1 cellular context compared by ENCODE assay signal in genomic region chr19:28614634-28615545, GRCh38.
A peak's percentile ranks its signal among the peaks of the same experiment; 100 is the strongest.
TF ChIP-seq lines count a peak whose summit lies in the region.

No MANE protein-coding gene starts in this region.

TF ChIP-seq in K562, 482 proteins besides CTCF, POLR2A, EP300 and RAD21 (continued from another document and continues in another):
- TF ChIP-seq, protein P1, sequence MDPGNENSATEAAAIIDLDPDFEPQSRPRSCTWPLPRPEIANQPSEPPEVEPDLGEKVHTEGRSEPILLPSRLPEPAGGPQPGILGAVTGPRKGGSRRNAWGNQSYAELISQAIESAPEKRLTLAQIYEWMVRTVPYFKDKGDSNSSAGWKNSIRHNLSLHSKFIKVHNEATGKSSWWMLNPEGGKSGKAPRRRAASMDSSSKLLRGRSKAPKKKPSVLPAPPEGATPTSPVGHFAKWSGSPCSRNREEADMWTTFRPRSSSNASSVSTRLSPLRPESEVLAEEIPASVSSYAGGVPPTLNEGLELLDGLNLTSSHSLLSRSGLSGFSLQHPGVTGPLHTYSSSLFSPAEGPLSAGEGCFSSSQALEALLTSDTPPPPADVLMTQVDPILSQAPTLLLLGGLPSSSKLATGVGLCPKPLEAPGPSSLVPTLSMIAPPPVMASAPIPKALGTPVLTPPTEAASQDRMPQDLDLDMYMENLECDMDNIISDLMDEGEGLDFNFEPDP (CRISPR knock-in tag; IDR thresholded peaks at IDR 0.05): 0 out of 2 replicates have a peak, but pooled peaks have one; percentile 10
- TF ChIP-seq ZNF395 (CRISPR knock-in tag; IDR thresholded peaks at IDR 0.05) (no peak; the same call in 1 of the 2 replicates), TCF7L2 (IDR thresholded peaks at IDR 0.05; ENCODE audit: low read depth, low read length) (peak; percentile 46; the same call in 1 of the 2 replicates), FOSL1 (tag; conservative IDR thresholded peaks at IDR 0.05) (peak; percentile 63), EHMT2 (IDR thresholded peaks at IDR 0.05) (peak; percentile 66; the same call in 1 of the 2 replicates), CBX1 (IDR thresholded peaks at IDR 0.05; ENCODE audit: low read depth) (peak; percentile 93), ZNF830 (CRISPR knock-in tag; IDR thresholded peaks at IDR 0.05) (peak; percentile 43; the same call in 1 of the 2 replicates), U2AF1 (optimal IDR thresholded peaks at IDR 0.05; ENCODE audit: low read depth, low read length) (no peak), ZSCAN32 (CRISPR knock-in tag; IDR thresholded peaks at IDR 0.05) (peak; percentile 54; the same call in 1 of the 2 replicates), ZBTB8A (IDR thresholded peaks at IDR 0.05; ENCODE audit: partially characterized antibody) (no peak), CAMTA2 (CRISPR knock-in tag; conservative IDR thresholded peaks at IDR 0.05) (0 out of 2 replicates have a peak, but pooled peaks have one; percentile 90), MGA (IDR thresholded peaks at IDR 0.05) (peak; percentile 73), ZNF75A (CRISPR knock-in tag; IDR thresholded peaks at IDR 0.05) (peak; percentile 92), ZNF217 (CRISPR knock-in tag; IDR thresholded peaks at IDR 0.05) (no peak), RBFOX2 (IDR thresholded peaks at IDR 0.05; ENCODE audit: low read depth, low read length) (peak; percentile 44; the same call in 1 of the 2 replicates), HLTF (IDR thresholded peaks at IDR 0.05) (peak; percentile 66; the same call in 1 of the 2 replicates), CEBPB (tag; IDR thresholded peaks at IDR 0.05) (peak; percentile 97), LCOR (CRISPR knock-in tag; IDR thresholded peaks at IDR 0.05) (peak; percentile 75; the same call in 1 of the 2 replicates), ATF1 (CRISPR knock-in tag; IDR thresholded peaks at IDR 0.05) (no peak), ATF1 (tag; IDR thresholded peaks at IDR 0.05) (no peak), GATAD2A (IDR thresholded peaks at IDR 0.05) (no peak), CC2D1A (IDR thresholded peaks at IDR 0.05) (peak; percentile 64; the same call in 1 of the 2 replicates), ZNF324 (CRISPR knock-in tag; IDR thresholded peaks at IDR 0.05) (no peak), NONO (IDR thresholded peaks at IDR 0.05; ENCODE audit: low read depth in 2 of 2, low read length in 1 of 2) (0 out of 4 replicates have a peak, but pooled peaks of 1 of the 2 experiments have one; percentile 34), CBX8 (IDR thresholded peaks at IDR 0.05; ENCODE audit: borderline replicate concordance, extremely low read depth, low read depth, low read length, poor library complexity, severe bottlenecking) (no peak)
- TF ChIP-seq, protein P2, sequence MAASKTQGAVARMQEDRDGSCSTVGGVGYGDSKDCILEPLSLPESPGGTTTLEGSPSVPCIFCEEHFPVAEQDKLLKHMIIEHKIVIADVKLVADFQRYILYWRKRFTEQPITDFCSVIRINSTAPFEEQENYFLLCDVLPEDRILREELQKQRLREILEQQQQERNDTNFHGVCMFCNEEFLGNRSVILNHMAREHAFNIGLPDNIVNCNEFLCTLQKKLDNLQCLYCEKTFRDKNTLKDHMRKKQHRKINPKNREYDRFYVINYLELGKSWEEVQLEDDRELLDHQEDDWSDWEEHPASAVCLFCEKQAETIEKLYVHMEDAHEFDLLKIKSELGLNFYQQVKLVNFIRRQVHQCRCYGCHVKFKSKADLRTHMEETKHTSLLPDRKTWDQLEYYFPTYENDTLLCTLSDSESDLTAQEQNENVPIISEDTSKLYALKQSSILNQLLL (CRISPR knock-in tag; IDR thresholded peaks at IDR 0.05; ENCODE audit: borderline replicate concordance): no peak
- TF ChIP-seq, protein P3, sequence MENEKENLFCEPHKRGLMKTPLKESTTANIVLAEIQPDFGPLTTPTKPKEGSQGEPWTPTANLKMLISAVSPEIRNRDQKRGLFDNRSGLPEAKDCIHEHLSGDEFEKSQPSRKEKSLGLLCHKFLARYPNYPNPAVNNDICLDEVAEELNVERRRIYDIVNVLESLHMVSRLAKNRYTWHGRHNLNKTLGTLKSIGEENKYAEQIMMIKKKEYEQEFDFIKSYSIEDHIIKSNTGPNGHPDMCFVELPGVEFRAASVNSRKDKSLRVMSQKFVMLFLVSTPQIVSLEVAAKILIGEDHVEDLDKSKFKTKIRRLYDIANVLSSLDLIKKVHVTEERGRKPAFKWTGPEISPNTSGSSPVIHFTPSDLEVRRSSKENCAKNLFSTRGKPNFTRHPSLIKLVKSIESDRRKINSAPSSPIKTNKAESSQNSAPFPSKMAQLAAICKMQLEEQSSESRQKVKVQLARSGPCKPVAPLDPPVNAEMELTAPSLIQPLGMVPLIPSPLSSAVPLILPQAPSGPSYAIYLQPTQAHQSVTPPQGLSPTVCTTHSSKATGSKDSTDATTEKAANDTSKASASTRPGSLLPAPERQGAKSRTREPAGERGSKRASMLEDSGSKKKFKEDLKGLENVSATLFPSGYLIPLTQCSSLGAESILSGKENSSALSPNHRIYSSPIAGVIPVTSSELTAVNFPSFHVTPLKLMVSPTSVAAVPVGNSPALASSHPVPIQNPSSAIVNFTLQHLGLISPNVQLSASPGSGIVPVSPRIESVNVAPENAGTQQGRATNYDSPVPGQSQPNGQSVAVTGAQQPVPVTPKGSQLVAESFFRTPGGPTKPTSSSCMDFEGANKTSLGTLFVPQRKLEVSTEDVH (IDR thresholded peaks at IDR 0.05; ENCODE audit: low read depth, partially characterized antibody): peak; percentile 58
- TF ChIP-seq, protein P4, sequence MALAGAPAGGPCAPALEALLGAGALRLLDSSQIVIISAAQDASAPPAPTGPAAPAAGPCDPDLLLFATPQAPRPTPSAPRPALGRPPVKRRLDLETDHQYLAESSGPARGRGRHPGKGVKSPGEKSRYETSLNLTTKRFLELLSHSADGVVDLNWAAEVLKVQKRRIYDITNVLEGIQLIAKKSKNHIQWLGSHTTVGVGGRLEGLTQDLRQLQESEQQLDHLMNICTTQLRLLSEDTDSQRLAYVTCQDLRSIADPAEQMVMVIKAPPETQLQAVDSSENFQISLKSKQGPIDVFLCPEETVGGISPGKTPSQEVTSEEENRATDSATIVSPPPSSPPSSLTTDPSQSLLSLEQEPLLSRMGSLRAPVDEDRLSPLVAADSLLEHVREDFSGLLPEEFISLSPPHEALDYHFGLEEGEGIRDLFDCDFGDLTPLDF (CRISPR knock-in tag; IDR thresholded peaks at IDR 0.05): no peak
- TF ChIP-seq, protein P5, sequence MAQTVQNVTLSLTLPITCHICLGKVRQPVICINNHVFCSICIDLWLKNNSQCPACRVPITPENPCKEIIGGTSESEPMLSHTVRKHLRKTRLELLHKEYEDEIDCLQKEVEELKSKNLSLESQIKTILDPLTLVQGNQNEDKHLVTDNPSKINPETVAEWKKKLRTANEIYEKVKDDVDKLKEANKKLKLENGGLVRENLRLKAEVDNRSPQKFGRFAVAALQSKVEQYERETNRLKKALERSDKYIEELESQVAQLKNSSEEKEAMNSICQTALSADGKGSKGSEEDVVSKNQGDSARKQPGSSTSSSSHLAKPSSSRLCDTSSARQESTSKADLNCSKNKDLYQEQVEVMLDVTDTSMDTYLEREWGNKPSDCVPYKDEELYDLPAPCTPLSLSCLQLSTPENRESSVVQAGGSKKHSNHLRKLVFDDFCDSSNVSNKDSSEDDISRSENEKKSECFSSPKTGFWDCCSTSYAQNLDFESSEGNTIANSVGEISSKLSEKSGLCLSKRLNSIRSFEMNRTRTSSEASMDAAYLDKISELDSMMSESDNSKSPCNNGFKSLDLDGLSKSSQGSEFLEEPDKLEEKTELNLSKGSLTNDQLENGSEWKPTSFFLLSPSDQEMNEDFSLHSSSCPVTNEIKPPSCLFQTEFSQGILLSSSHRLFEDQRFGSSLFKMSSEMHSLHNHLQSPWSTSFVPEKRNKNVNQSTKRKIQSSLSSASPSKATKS (CRISPR knock-in tag; IDR thresholded peaks at IDR 0.05): 0 out of 2 replicates have a peak, but pooled peaks have one; percentile 23
- TF ChIP-seq, protein P6, sequence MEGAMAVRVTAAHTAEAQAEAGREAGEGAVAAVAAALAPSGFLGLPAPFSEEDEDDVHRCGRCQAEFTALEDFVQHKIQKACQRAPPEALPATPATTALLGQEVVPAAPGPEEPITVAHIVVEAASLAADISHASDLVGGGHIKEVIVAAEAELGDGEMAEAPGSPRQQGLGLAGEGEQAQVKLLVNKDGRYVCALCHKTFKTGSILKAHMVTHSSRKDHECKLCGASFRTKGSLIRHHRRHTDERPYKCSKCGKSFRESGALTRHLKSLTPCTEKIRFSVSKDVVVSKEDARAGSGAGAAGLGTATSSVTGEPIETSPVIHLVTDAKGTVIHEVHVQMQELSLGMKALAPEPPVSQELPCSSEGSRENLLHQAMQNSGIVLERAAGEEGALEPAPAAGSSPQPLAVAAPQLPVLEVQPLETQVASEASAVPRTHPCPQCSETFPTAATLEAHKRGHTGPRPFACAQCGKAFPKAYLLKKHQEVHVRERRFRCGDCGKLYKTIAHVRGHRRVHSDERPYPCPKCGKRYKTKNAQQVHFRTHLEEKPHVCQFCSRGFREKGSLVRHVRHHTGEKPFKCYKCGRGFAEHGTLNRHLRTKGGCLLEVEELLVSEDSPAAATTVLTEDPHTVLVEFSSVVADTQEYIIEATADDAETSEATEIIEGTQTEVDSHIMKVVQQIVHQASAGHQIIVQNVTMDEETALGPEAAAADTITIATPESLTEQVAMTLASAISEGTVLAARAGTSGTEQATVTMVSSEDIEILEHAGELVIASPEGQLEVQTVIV (CRISPR knock-in tag; IDR thresholded peaks at IDR 0.05; ENCODE audit: borderline replicate concordance): peak; percentile 65; the same call in 1 of the 2 replicates
